ENCODE assay signal across 22 cellular contexts in the genomic region with DNA sequence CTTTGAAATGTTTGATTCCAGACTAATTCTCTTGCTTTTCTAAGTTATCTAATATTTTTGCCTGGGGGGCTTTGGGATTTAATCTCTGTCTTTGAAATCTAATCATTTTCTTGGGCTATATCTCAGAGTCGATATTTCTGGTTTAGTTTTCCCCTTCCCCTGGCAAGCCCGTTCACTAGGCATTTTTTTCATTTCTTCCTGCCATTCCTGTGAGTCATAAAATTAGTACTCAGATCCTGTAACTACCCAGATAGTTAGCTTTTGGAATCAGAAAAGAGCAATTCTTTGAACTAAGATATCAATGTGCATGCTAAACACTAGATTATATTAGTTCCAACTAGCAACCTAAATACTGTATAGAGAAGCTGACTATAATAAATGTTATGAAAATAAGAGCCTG. TPM values are rescaled to one million over a fixed set of nuclear protein-coding genes. Genes with fewer than 3 reads are reported as not detected.
DNase-seq lines count a peak whose midpoint lies in the region; ATAC-seq and TF ChIP-seq lines count a peak whose summit lies in the region.
"Had no signal": no experiment of that assay in that cellular context is flagged by ENCODE, and none has a peak within 500 bp of the region (broad histone marks: within the 10 kb centered on the region; RNA-seq: fewer than 3 reads in every experiment).

No MANE protein-coding gene starts in this region.

- no peak overlapping the region for H3K4me3 ChIP-seq in RWPE2 (ENCODE audit: severe bottlenecking)
- H3K4me3 ChIP-seq in colonic mucosa: no peak overlapping the region
- H3K4me3 ChIP-seq: cardiac muscle cell, neural progenitor cell, psoas muscle, transverse colon had no signal

- H3K4me1 ChIP-seq in RWPE2 (ENCODE audit: insufficient read depth, poor library complexity, severe bottlenecking): peaks cover 8% of the 10 kb centered on the region
- H3K4me1 ChIP-seq in colonic mucosa: no peaks in the 10 kb centered on the region
- H3K4me1 ChIP-seq: psoas muscle, transverse colon had no signal

- H3K36me3 ChIP-seq in RWPE2 (ENCODE audit: low read depth): no peaks in the 10 kb centered on the region
- H3K36me3 ChIP-seq in colonic mucosa: no peaks in the 10 kb centered on the region
- H3K36me3 ChIP-seq: cardiac muscle cell, neural progenitor cell, transverse colon had no signal

- ATAC-seq in RWPE2 (ENCODE audit: low read depth) (peak; percentile 67), HG03469 (IDR thresholded peaks at IDR 0.05; ENCODE audit: unreplicated experiment) (no peak), HG03342 (IDR thresholded peaks at IDR 0.05; ENCODE audit: unreplicated experiment) (no peak)
- ATAC-seq: activated naive CD8-positive, alpha-beta T cell treated with anti-CD3 and anti-CD28 coated beads, Interleukin-2, amount 50 U/mL, for 24 hours; left colon; psoas muscle; stimulated activated naive CD8-positive, alpha-beta T cell treated with anti-CD3 and anti-CD28 coated beads, Interleukin-15, amount 100 ng/mL, for 72 hours had no signal

- no peak overlapping the region for H3K9ac ChIP-seq in colonic mucosa (ENCODE audit: low read depth in 2 of 2, low read length in 2 of 2)
- H3K9ac ChIP-seq: neural progenitor cell had no signal

- intact Hi-C loops in colonic mucosa (cut with DNase I): no loop called here

- H3K9me3 ChIP-seq in RWPE2 (ENCODE audit: severe bottlenecking) (no peaks in the 10 kb centered on the region), colonic mucosa (no peaks in the 10 kb centered on the region)
- H3K9me3 ChIP-seq: psoas muscle, transverse colon had no signal

- no peak for TF ChIP-seq CTCF in RWPE2 (IDR thresholded peaks at IDR 0.05; ENCODE audit: poor library complexity, severe bottlenecking)
- TF ChIP-seq CTCF in colonic mucosa (IDR thresholded peaks at IDR 0.05): no peak

- H3K27ac ChIP-seq in RWPE2 (ENCODE audit: poor library complexity, severe bottlenecking): peak overlapping the region; percentile 36
- peak overlapping the region; percentile 20 for H3K27ac ChIP-seq in epithelial cell of prostate
- H3K27ac ChIP-seq in colonic mucosa: no peak overlapping the region
- H3K27ac ChIP-seq: cardiac muscle cell, neural progenitor cell, psoas muscle, transverse colon had no signal

- DNase-seq in EL (peak; percentile 57), RWPE2 (ENCODE audit: low spot score) (no peak), epithelial cell of prostate (ENCODE audit: low read depth, low spot score) (no peak), myocyte (ENCODE audit: low read depth) (peak; percentile 17), colonic mucosa (no peak)
- no peak for DNase-seq in activated CD4-positive, alpha-beta T cell treated with anti-CD3 and anti-CD28 coated beads for 4 hours
- DNase-seq: activated effector memory CD4-positive, alpha-beta T cell treated with anti-CD3 and anti-CD28 coated beads, Interleukin-2, amount 50 U/mL, for 16 hours; activated naive CD8-positive, alpha-beta T cell treated with anti-CD3 and anti-CD28 coated beads, Interleukin-2, amount 50 U/mL, for 24 hours; left colon; NCI-H146; NCI-H748 treated with DMSO at 0.1 percent for 48 hours; psoas muscle; SHP77; stimulated activated CD4-positive, alpha-beta T cell treated with anti-CD3 and anti-CD28 coated beads, Interleukin-4, amount 100 ng/mL, for 24 hours; stimulated activated naive CD8-positive, alpha-beta T cell treated with anti-CD3 and anti-CD28 coated beads, Interleukin-15, amount 100 ng/mL, for 72 hours; transverse colon had no signal

- H3K27me3 ChIP-seq in RWPE2 (ENCODE audit: insufficient read depth, poor library complexity, severe bottlenecking) (no peaks in the 10 kb centered on the region), colonic mucosa (no peaks in the 10 kb centered on the region)
- H3K27me3 ChIP-seq: cardiac muscle cell, neural progenitor cell, transverse colon had no signal

RNA-seq across cellular contexts. Expression of gene RNF149, which starts 29.4 kb away (rescaled TPM):
- 32.3 and 40.8 TPM in 2 replicates for total RNA-seq in myocyte
- 22.3 TPM for polyA plus RNA-seq in myocyte (2012)
- 10 to 100 TPM; 39.6 to 54.8 TPM for total RNA-seq in colonic mucosa

RNA-seq across cellular contexts. Expression of gene CREG2, which starts 49.4 kb away (rescaled TPM):
- total RNA-seq in myocyte: 1.5 and 6.9 TPM in 2 replicates
- 0.62 TPM for polyA plus RNA-seq in myocyte (2012)
- total RNA-seq in colonic mucosa: under 1 TPM in 1 of 2 donors, not detected in 1; 0.56 TPM
- total RNA-seq: epithelial cell of proximal tubule, MCF 10A had no signal

Comparison
In these comparisons a context has a peak if more than half of its experiments do, and no peak if none do; other contexts are left out.
1. DNase-seq: peak in EL (single experiment) and myocyte (single experiment); none in RWPE2 (single experiment), epithelial cell of prostate (single experiment), activated CD4-positive, alpha-beta T cell treated with anti-CD3 and anti-CD28 coated beads for 4 hours (0 of 2) and colonic mucosa (single experiment).